In genomic region chr12:92629349-92630065, GRCh38 we compare ENCODE assay signal across 12 cellular contexts.
DNase-seq lines count a peak whose midpoint lies in the region; ATAC-seq, FAIRE-seq and TF ChIP-seq lines count a peak whose summit lies in the region.
"Had no signal": no experiment of that assay in that cellular context is flagged by ENCODE, and none has a peak within 500 bp of the region (broad histone marks: within the 10 kb centered on the region; RNA-seq: fewer than 3 reads in every experiment).

No MANE protein-coding gene starts in this region.

- no peaks in the 10 kb centered on the region for H3K79me2 ChIP-seq in PC-3 (ENCODE audit: low read length)
- H3K79me2 ChIP-seq in neural progenitor cell (ENCODE audit: low read depth) = no peaks in the 10 kb centered on the region

- H3K27me3 Mint-ChIP-seq in neural progenitor cell (ENCODE audit: insufficient read depth, low read depth) = no peaks in the 10 kb centered on the region

- H3K4me3 Mint-ChIP-seq in neural progenitor cell = no peak overlapping the region

- FAIRE-seq in RCC 7860 (lab: Jason Lieb, UNC) = peak; percentile 92

- peak; percentile 35 for DNase-seq in NCI-H748 (lab: John Stamatoyannopoulos, UW; ENCODE audit: unreplicated experiment)
- no peak for DNase-seq in NCI-H748 treated with DMSO at 0.1 percent for 48 hours (lab: John Stamatoyannopoulos, UW)
- DNase-seq in RCC 7860 (ENCODE audit: low spot score) = peak; percentile 78
- DNase-seq in foreskin melanocyte = peak; percentile 55
- peak; percentile 56 for DNase-seq in ureter (ENCODE audit: low spot score)
- no peak for DNase-seq in PC-3
- no peak for DNase-seq in neural progenitor cell (ENCODE audit: low spot score)
- DNase-seq: midbrain, retina, Right ventricle myocardium superior had no signal

- H2AFZ ChIP-seq in PC-3 (ENCODE audit: low read length) (no peak overlapping the region), neural progenitor cell (replicated peaks) (no peak overlapping the region)

- intact Hi-C loops in PC-3 (cut with micrococcal nuclease) = no loop called here

- H3K4me1 ChIP-seq in PC-3 (ENCODE audit: insufficient read depth, low read length) = peaks cover 6% of the 10 kb centered on the region
- no peaks in the 10 kb centered on the region for H3K4me1 ChIP-seq in neural progenitor cell
- H3K4me1 ChIP-seq: ascending aorta had no signal

- H4K20me1 ChIP-seq in PC-3 (ENCODE audit: low read length) (no peaks in the 10 kb centered on the region), neural progenitor cell (ENCODE audit: low read depth) (no peaks in the 10 kb centered on the region)

- no peak overlapping the region for H3K4me3 ChIP-seq in PC-3 (ENCODE audit: low read length)
- H3K4me3 ChIP-seq in neural progenitor cell = no peak overlapping the region
- H3K4me3 ChIP-seq: ascending aorta had no signal

- no TSS peak for BruUV-seq in PC-3 (replicated peaks; lab: Mats Ljungman, UMichigan)

- no peak overlapping the region for H3K9ac ChIP-seq in PC-3 (ENCODE audit: low read length)
- H3K9ac ChIP-seq in neural progenitor cell = no peak overlapping the region

- H3F3A ChIP-seq in PC-3 (ENCODE audit: low read length, unreplicated experiment) (no peaks in the 10 kb centered on the region), neural progenitor cell (ENCODE audit: low read depth) (no peaks in the 10 kb centered on the region)

- no peaks in the 10 kb centered on the region for H3K36me3 Mint-ChIP-seq in neural progenitor cell

- no peak for TF ChIP-seq CTCF in PC-3 (conservative IDR thresholded peaks at IDR 0.05; ENCODE audit: low read depth, low read length)
- TF ChIP-seq CTCF in neural progenitor cell (IDR thresholded peaks at IDR 0.05) = no peak

- H3K36me3 ChIP-seq in PC-3 (ENCODE audit: low read depth, low read length) = no peaks in the 10 kb centered on the region
- H3K36me3 ChIP-seq in neural progenitor cell = no peaks in the 10 kb centered on the region
- H3K36me3 ChIP-seq: ascending aorta had no signal

- POLR2A ChIA-PET in PC-3 (lab: Charles Lee; ENCODE audit: unreplicated experiment) = no interaction called here

- H3K27ac Mint-ChIP-seq in neural progenitor cell = no peak overlapping the region

- no peaks in the 10 kb centered on the region for H3K9me2 ChIP-seq in PC-3 (replicated peaks; ENCODE audit: low read length)

- H3K9me3 Mint-ChIP-seq in neural progenitor cell = no peaks in the 10 kb centered on the region

- no peak overlapping the region for H3K27ac ChIP-seq in PC-3 (ENCODE audit: low read length)
- no peak overlapping the region for H3K27ac ChIP-seq in neural progenitor cell
- H3K27ac ChIP-seq: ascending aorta had no signal

- H3K27me3 ChIP-seq in PC-3 (ENCODE audit: low read length) (no peaks in the 10 kb centered on the region), neural progenitor cell (no peaks in the 10 kb centered on the region)
- H3K27me3 ChIP-seq: ascending aorta had no signal

- peaks cover 5% of the 10 kb centered on the region for H3K4me1 Mint-ChIP-seq in neural progenitor cell

- H3K4me2 ChIP-seq in PC-3 (ENCODE audit: low read length) (no peak overlapping the region), neural progenitor cell (no peak overlapping the region)

- ATAC-seq in PC-3 (no peak), GM18867 (IDR thresholded peaks at IDR 0.05; ENCODE audit: unreplicated experiment) (no peak)

- CTCF ChIA-PET in PC-3 (lab: Charles Lee) = no interaction called here

- no peaks in the 10 kb centered on the region for H3K9me3 ChIP-seq in PC-3 (ENCODE audit: low read length)
- no peaks in the 10 kb centered on the region for H3K9me3 ChIP-seq in neural progenitor cell (ENCODE audit: low read depth)
- H3K9me3 ChIP-seq: ascending aorta had no signal

Comparison
In these comparisons a context has a peak if more than half of its experiments do, and no peak if none do; other contexts are left out.
1. DNase-seq: peak in NCI-H748 (single experiment), RCC 7860 (single experiment), foreskin melanocyte (single experiment) and ureter (single experiment); none in NCI-H748 treated with DMSO at 0.1 percent for 48 hours (single experiment), PC-3 (single experiment) and neural progenitor cell (single experiment).